1 cellular context compared by ENCODE assay signal in genomic region chr6:43184268-43184985, GRCh38.
TF ChIP-seq lines count a peak whose summit lies in the region.

No MANE protein-coding gene starts in this region.

TF ChIP-seq in H1, 55 proteins besides CTCF, POLR2A, EP300 and RAD21:
- TF ChIP-seq GABPA (IDR thresholded peaks at IDR 0.05; ENCODE audit: borderline replicate concordance, insufficient read depth, low read length) (no peak), YY1 (IDR thresholded peaks at IDR 0.05; ENCODE audit: low read depth, low read length) (no peak), MAFK (IDR thresholded peaks at IDR 0.05; ENCODE audit: low read depth, low read length) (no peak), TAF7 (optimal IDR thresholded peaks at IDR 0.05; ENCODE audit: borderline replicate concordance, low read depth, low read length) (no peak)
